In the genomic region with DNA sequence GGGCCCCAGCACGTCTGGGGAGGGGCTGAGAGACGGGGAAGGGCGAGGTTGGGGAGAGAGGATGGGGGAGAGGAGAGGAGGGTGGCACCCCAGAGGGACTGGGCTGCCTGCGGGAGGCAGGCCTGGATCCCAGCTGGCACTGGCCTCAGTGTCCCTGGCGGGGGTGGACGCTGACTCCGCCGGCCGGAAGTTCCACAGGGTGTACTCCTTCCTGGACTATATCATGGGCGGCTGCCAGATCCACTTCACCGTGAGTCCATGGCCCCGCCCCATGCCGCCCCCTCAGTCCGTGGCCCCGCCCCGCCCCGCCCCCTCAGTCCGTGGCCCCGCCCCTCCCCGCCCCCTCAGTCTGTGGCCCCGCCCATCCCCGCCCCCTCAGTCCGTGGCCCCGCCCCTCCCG, we compare ENCODE assay signal across 1 cellular context.
TF ChIP-seq lines count a peak whose summit lies in the region.

No MANE protein-coding gene starts in this region.

TF ChIP-seq in SK-N-SH, 30 proteins besides CTCF, POLR2A, EP300 and RAD21 (continued from another document):
- TF ChIP-seq, protein P1, sequence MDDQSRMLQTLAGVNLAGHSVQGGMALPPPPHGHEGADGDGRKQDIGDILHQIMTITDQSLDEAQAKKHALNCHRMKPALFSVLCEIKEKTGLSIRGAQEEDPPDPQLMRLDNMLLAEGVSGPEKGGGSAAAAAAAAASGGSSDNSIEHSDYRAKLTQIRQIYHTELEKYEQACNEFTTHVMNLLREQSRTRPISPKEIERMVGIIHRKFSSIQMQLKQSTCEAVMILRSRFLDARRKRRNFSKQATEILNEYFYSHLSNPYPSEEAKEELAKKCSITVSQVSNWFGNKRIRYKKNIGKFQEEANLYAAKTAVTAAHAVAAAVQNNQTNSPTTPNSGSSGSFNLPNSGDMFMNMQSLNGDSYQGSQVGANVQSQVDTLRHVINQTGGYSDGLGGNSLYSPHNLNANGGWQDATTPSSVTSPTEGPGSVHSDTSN (IDR thresholded peaks at IDR 0.05) = no peak
- TF ChIP-seq YY1 (IDR thresholded peaks at IDR 0.05; ENCODE audit: low read depth) (no peak), JUND (IDR thresholded peaks at IDR 0.05) (no peak), MXI1 (IDR thresholded peaks at IDR 0.05; ENCODE audit: low read depth, low read length) (no peak), NFIC (IDR thresholded peaks at IDR 0.05; ENCODE audit: borderline replicate concordance) (no peak), NRF1 (IDR thresholded peaks at IDR 0.05; ENCODE audit: low read depth, low read length) (no peak), ELF1 (IDR thresholded peaks at IDR 0.05) (no peak), EZH2phosphoT487 (IDR thresholded peaks at IDR 0.05; ENCODE audit: borderline replicate concordance, low read depth) (no peak), SIN3A (IDR thresholded peaks at IDR 0.05; ENCODE audit: borderline replicate concordance, low read depth, low read length) (no peak)
- TF ChIP-seq, protein P2, sequence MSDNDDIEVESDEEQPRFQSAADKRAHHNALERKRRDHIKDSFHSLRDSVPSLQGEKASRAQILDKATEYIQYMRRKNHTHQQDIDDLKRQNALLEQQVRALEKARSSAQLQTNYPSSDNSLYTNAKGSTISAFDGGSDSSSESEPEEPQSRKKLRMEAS (IDR thresholded peaks at IDR 0.05; ENCODE audit: low read depth) = no peak
- TF ChIP-seq, protein P3, sequence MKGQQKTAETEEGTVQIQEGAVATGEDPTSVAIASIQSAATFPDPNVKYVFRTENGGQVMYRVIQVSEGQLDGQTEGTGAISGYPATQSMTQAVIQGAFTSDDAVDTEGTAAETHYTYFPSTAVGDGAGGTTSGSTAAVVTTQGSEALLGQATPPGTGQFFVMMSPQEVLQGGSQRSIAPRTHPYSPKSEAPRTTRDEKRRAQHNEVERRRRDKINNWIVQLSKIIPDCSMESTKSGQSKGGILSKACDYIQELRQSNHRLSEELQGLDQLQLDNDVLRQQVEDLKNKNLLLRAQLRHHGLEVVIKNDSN (IDR thresholded peaks at IDR 0.05; ENCODE audit: borderline replicate concordance, low read depth) = no peak
